Comparison of ENCODE assay signal across 8 cellular contexts in the genomic region with DNA sequence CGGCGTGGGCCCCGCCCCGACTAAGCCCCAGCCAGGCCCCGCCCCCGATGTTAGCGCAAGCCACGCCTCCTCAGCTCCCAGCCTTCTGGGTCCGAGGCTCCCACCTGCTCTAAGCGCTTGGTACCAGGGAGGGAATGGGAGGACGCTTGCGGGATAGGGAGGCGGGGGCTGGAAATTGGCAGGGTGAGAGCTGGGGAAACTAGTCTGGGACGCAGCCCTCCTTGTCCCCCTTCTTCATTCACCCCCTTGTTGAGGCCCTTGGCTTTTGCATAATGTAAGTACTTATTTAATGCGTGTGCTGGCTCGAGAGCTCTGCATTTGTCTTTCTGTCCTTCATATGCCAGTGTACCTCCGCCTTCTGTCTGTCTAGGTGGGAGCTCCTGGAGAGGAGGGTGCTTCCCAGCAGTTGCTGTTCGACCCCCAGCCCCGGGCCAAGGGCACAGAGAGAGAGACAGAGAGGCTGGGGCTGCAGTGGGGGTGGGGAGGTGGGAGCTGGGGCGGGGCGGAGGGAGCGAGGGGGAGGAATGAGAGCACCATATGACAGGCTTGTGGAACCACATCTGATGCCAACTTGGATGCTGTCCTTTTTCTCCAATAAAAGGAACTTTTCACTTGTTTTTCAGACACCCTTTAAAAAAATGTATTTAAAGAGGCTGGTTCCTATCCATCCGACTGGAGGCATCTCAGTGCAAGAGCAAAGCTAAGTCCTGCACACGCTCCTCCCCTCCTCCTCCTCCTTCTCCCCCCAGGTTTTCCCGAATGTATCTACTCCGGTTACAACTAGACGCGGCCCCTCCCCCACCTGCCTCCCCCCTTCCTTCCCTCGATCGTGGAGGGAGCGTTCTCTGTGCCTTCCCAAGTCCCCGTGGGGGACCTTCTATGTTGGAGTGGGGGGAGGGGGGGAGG. TPM values are rescaled to one million over a fixed set of nuclear protein-coding genes. Genes with fewer than 3 reads are reported as not detected.
DNase-seq lines count a peak whose midpoint lies in the region; ATAC-seq and TF ChIP-seq lines count a peak whose summit lies in the region.

No MANE protein-coding gene starts in this region.

- DNase-seq in NCI-H510A (lab: John Stamatoyannopoulos, UW) (peak; percentile 78), coronary artery (ENCODE audit: low spot score) (peak; percentile 81), left lung (peak; percentile 82 to 95), GF-D8 (lab: John Stamatoyannopoulos, UW) (no peak)
- DNase-seq in activated CD4-positive, alpha-beta T cell treated with anti-CD3 and anti-CD28 coated beads, Interleukin-2, amount 10 ng/mL, durations not matched to agents 7 days and 5 days = peak; percentile 74
- DNase-seq in stimulated activated CD4-positive, alpha-beta T cell treated with anti-CD3 and anti-CD28 coated beads, Interleukin-2, amount 100 ng/mL, for 4 hours (ENCODE audit: low read depth) = peak; percentile 64

- CTCF ChIA-PET in activated CD4-positive, alpha-beta T cell treated with anti-CD3 and anti-CD28 coated beads, Interleukin-2, amount 10 ng/mL, durations not matched to agents 7 days and 5 days (lab: Charles Lee) = interaction anchor here (1.2 to 2.1 kb wide), 3 partner anchors 9 to 26 kb away, joined by 3 to 4 read pairs (median 4); no protein-coding TSS in a partner anchor

- ATAC-seq in HG03097 (IDR thresholded peaks at IDR 0.05; ENCODE audit: low FRiP score, unreplicated experiment) = peak; percentile 37
- peak; percentile 93 for ATAC-seq in left lung

- H3K9me3 ChIP-seq in left lung = no peaks in the 10 kb centered on the region

- peak overlapping the region; percentile 67 for H3K27ac Mint-ChIP-seq in activated CD4-positive, alpha-beta T cell treated with anti-CD3 and anti-CD28 coated beads, Interleukin-2, amount 10 ng/mL, durations not matched to agents 7 days and 5 days

- TF ChIP-seq CTCF in coronary artery (IDR thresholded peaks at IDR 0.05) (no peak), left lung (IDR thresholded peaks at IDR 0.05) (no peak)

- POLR2A ChIA-PET in activated CD4-positive, alpha-beta T cell treated with anti-CD3 and anti-CD28 coated beads, Interleukin-2, amount 10 ng/mL, durations not matched to agents 7 days and 5 days (lab: Charles Lee) = interaction anchor here (1.3 kb wide), 1 partner anchor 26 kb away, joined by 4 read pairs; the partner anchor contains the start of gene MAP1LC3B2

- H3K4me1 ChIP-seq in left lung = peaks cover 0 to 42% of the 10 kb centered on the region in 2 donors

- peak overlapping the region; percentile 75 for H3K4me3 ChIP-seq in coronary artery
- H3K4me3 ChIP-seq in left lung = peak overlapping the region; percentile 35 to 48

- H3K36me3 ChIP-seq in left lung = no peaks in the 10 kb centered on the region

- H3K27me3 ChIP-seq in left lung = no peaks in the 10 kb centered on the region

- H3K9me3 Mint-ChIP-seq in activated CD4-positive, alpha-beta T cell treated with anti-CD3 and anti-CD28 coated beads, Interleukin-2, amount 10 ng/mL, durations not matched to agents 7 days and 5 days = no peaks in the 10 kb centered on the region

- peak overlapping the region; percentile 80 for H3K4me3 Mint-ChIP-seq in activated CD4-positive, alpha-beta T cell treated with anti-CD3 and anti-CD28 coated beads, Interleukin-2, amount 10 ng/mL, durations not matched to agents 7 days and 5 days

- intact Hi-C loops in left lung (cut with DNase I) = no loop called here

- peaks cover 6% of the 10 kb centered on the region for H3K27me3 Mint-ChIP-seq in activated CD4-positive, alpha-beta T cell treated with anti-CD3 and anti-CD28 coated beads, Interleukin-2, amount 10 ng/mL, durations not matched to agents 7 days and 5 days

- TF ChIP-seq POLR2A in GM15510 (IDR thresholded peaks at IDR 0.05; ENCODE audit: borderline replicate concordance, extremely low read depth, insufficient read length) = peak; percentile 45

- peak overlapping the region; percentile 35 to 65 for H3K27ac ChIP-seq in coronary artery
- peak overlapping the region in 1 of 2 donors; percentile 28 for H3K27ac ChIP-seq in left lung

- no peaks in the 10 kb centered on the region for H3K36me3 Mint-ChIP-seq in activated CD4-positive, alpha-beta T cell treated with anti-CD3 and anti-CD28 coated beads, Interleukin-2, amount 10 ng/mL, durations not matched to agents 7 days and 5 days (ENCODE audit: low read depth)

- H3K4me1 Mint-ChIP-seq in activated CD4-positive, alpha-beta T cell treated with anti-CD3 and anti-CD28 coated beads, Interleukin-2, amount 10 ng/mL, durations not matched to agents 7 days and 5 days = peaks cover 36% of the 10 kb centered on the region

RNA-seq across cellular contexts. Expression of gene MAP1LC3B2, which starts 25.6 kb away (rescaled TPM):
- total RNA-seq in activated CD4-positive, alpha-beta T cell treated with anti-CD3 and anti-CD28 coated beads, Interleukin-2, amount 10 ng/mL, durations not matched to agents 7 days and 5 days = 1 to 10 TPM; 1.0 to 1.5 TPM
- total RNA-seq in left lung = 1 to 10 TPM in 1 of 2 donors, not detected in 1; 1.5 TPM
